Comparison of ENCODE assay signal across 28 cellular contexts in the genomic region with DNA sequence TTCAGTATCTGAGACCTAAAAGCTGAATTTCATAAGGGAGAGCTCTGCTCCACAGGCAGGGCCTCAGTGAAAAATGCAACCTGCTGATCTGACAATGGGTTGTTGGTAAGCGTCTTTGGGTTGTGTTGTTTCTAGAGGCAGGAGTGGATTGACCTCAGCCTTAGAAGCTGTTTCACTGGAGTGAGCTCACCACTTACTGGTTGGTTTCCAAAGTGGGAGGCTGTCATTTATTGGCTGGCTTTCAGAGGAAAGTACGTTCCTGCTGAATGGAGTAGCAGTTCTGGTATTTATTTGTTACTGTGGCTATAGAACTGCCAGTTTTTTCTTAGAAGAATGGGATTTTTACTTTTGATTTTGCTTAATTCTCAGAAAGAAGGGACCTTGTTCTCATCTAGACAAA. TPM values are rescaled to one million over a fixed set of nuclear protein-coding genes. Genes with fewer than 3 reads are reported as not detected.
A peak's percentile ranks its signal among the peaks of the same experiment; 100 is the strongest.
DNase-seq lines count a peak whose midpoint lies in the region; ATAC-seq and TF ChIP-seq lines count a peak whose summit lies in the region.
"Had no signal": no experiment of that assay in that cellular context is flagged by ENCODE, and none has a peak within 500 bp of the region (broad histone marks: within the 10 kb centered on the region; RNA-seq: fewer than 3 reads in every experiment).

No MANE protein-coding gene starts in this region.

- H3K27me3 ChIP-seq in uterus (no peaks in the 10 kb centered on the region), psoas muscle (ENCODE audit: insufficient read depth in 3 of 3, low read length in 2 of 3) (no peaks in the 10 kb centered on the region)
- H3K27me3 ChIP-seq: BLaER1 treated with 17β-estradiol and CSF1 and Interleukin-3, amounts not matched to agents 10 nM and 100 nM; breast epithelium; SJSA1; spleen; upper lobe of right lung had no signal

- TF ChIP-seq POLR2A in uterus (IDR thresholded peaks at IDR 0.05), result no peak

- no peaks in the 10 kb centered on the region for H3K9me3 ChIP-seq in uterus
- no peaks in the 10 kb centered on the region for H3K9me3 ChIP-seq in psoas muscle
- H3K9me3 ChIP-seq: SJSA1, upper lobe of right lung had no signal

- H3K27ac ChIP-seq in uterus (peak overlapping the region; percentile 46 to 53), psoas muscle (no peak overlapping the region)
- H3K27ac ChIP-seq: BLaER1 treated with 17β-estradiol and CSF1 and Interleukin-3, amounts not matched to agents 10 nM and 100 nM; breast epithelium; epithelial cell of prostate; SJSA1; spleen; upper lobe of right lung had no signal

- intact Hi-C loops in Right ventricle myocardium superior (cut with DNase I), result no loop called here
- intact Hi-C loops in Right ventricle myocardium inferior (cut with DNase I), result no loop called here
- intact Hi-C loops in uterus (cut with DNase I; ENCODE audit: low total_unique reads), result no loop called here
- intact Hi-C loops in psoas muscle (cut with DNase I), result no loop called here

- WGBS in psoas muscle, 3 donors, result 33 to 40% (median 37%) methylated on average over 2 of the region's 2 CpGs

- DNase-seq in Right ventricle myocardium superior, result no peak
- DNase-seq in Right ventricle myocardium inferior (ENCODE audit: missing footprints), result no peak
- DNase-seq in cardiac fibroblast (ENCODE audit: low read depth in 2 of 2), result peak; percentile 8 to 53
- peak; percentile 6 to 42 for DNase-seq in foreskin fibroblast
- DNase-seq in uterus, result peak; percentile 46 to 62
- no peak for DNase-seq in HUDEP-2 (lab: John Stamatoyannopoulos, UW; ENCODE audit: unreplicated experiment in 76 of 76)
- no peak for DNase-seq in psoas muscle
- DNase-seq: 8988T; activated CD4-positive, alpha-beta T cell treated with anti-CD3 and anti-CD28 coated beads, Interleukin-2, amount 10 ng/mL, durations not matched to agents 7 days and 5 days; activated CD8-positive, alpha-beta memory T cell treated with anti-CD3 and anti-CD28 coated beads, Interleukin-2, amount 50 U/mL, for 4 hours; head of caudate nucleus; Karpas-422; NCI-H1048; NCI-H187 treated with DMSO at 0.1 percent for 48 hours; spleen; stimulated activated CD4-positive, alpha-beta T cell treated with anti-CD3 and anti-CD28 coated beads, Interleukin-4, amount 100 ng/mL, for 24 hours; stimulated activated naive CD8-positive, alpha-beta T cell treated with anti-CD3 and anti-CD28 coated beads, Interleukin-15, amount 100 ng/mL, for 72 hours; upper lobe of right lung had no signal

- TF ChIP-seq CTCF in cardiac fibroblast (IDR thresholded peaks at IDR 0.05; ENCODE audit: low read depth, low read length) (no peak), foreskin fibroblast (IDR thresholded peaks at IDR 0.05; ENCODE audit: low read depth, low read length) (no peak), uterus (IDR thresholded peaks at IDR 0.05) (no peak), psoas muscle (IDR thresholded peaks at IDR 0.05) (no peak)

- ATAC-seq in Right ventricle myocardium superior (ENCODE audit: poor library complexity), result peak; percentile 60
- no peak for ATAC-seq in Right ventricle myocardium inferior
- ATAC-seq in GM18870 (IDR thresholded peaks at IDR 0.05; ENCODE audit: unreplicated experiment), result no peak
- no peak for ATAC-seq in psoas muscle
- ATAC-seq: GM23338; left lobe of liver; mucosa of descending colon; stimulated activated naive CD8-positive, alpha-beta T cell treated with anti-CD3 and anti-CD28 coated beads, Interleukin-15, amount 100 ng/mL, for 72 hours; upper lobe of right lung had no signal

- H3K36me3 ChIP-seq in uterus (no peaks in the 10 kb centered on the region), psoas muscle (ENCODE audit: insufficient read depth in 1 of 2, low read depth in 1 of 2) (no peaks in the 10 kb centered on the region)
- H3K36me3 ChIP-seq: BLaER1 treated with 17β-estradiol and CSF1 and Interleukin-3, amounts not matched to agents 10 nM and 100 nM; breast epithelium; SJSA1; spleen; upper lobe of right lung had no signal

- H3K4me1 ChIP-seq in uterus, result no peaks in the 10 kb centered on the region
- no peaks in the 10 kb centered on the region for H3K4me1 ChIP-seq in psoas muscle
- H3K4me1 ChIP-seq: BLaER1 treated with 17β-estradiol and CSF1 and Interleukin-3, amounts not matched to agents 10 nM and 100 nM; breast epithelium; SJSA1; spleen; upper lobe of right lung had no signal

- no peak overlapping the region for H3K4me3 ChIP-seq in cardiac fibroblast (replicated peaks in 1 of 2; ENCODE audit: low read depth in 2 of 2, low read length in 2 of 2)
- no peak overlapping the region for H3K4me3 ChIP-seq in foreskin fibroblast (ENCODE audit: low read depth in 1 of 2, low read length in 2 of 2)
- H3K4me3 ChIP-seq in uterus, result no peak overlapping the region
- no peak overlapping the region for H3K4me3 ChIP-seq in psoas muscle
- H3K4me3 ChIP-seq: BLaER1 treated with 17β-estradiol and CSF1 and Interleukin-3, amounts not matched to agents 10 nM and 100 nM; breast epithelium; GM23338; mucosa of descending colon; SJSA1; spleen; upper lobe of right lung had no signal

RNA-seq across cellular contexts. Expression of gene COL6A5, which starts 29.3 kb away (rescaled TPM):
- not detected for total RNA-seq in Right ventricle myocardium superior
- total RNA-seq in Right ventricle myocardium inferior, result not detected
- 1 to 10 TPM in 1 of 4 donors, not detected in 3; 1.7 TPM for total RNA-seq in uterus
- total RNA-seq in psoas muscle, result not detected
- not detected for polyA plus RNA-seq in psoas muscle
- total RNA-seq: activated CD4-positive, alpha-beta T cell treated with anti-CD3 and anti-CD28 coated beads, Interleukin-2, amount 10 ng/mL, durations not matched to agents 7 days and 5 days; breast epithelium; dermis microvascular lymphatic vessel endothelial cell; HT-29; left lobe of liver; SJSA1 had no signal
- polyA plus RNA-seq: spleen had no signal

Comparison
In these comparisons a context has a peak if more than half of its experiments do, and no peak if none do; other contexts are left out.
1. DNase-seq: peak in cardiac fibroblast (2 of 2), foreskin fibroblast (2 of 2) and uterus (2 of 2); none in Right ventricle myocardium superior (single experiment), Right ventricle myocardium inferior (single experiment), HUDEP-2 (0 of 76) and psoas muscle (0 of 2).